In the genomic region with DNA sequence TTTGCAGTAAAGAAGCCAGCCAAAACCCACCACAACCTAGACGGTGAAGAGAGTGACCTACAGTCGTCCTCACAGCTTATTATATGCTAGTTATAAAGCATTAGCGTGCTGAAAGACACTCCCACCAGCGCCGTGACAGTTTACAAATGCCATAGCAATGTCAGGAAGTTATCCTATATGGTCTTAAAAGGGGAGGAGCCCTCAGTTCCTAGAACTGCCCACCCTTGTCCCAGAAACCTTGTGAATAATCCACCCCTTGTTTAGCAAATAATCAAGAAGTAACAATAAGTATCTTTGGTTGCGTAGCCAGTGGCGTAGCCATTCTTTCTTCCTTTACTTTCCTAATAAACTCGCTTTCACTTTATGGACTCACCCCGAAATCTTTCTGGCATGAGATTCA, we compare ENCODE assay signal across 1 cellular context.
TF ChIP-seq lines count a peak whose summit lies in the region.

No MANE protein-coding gene starts in this region.

TF ChIP-seq in H1, 55 proteins besides CTCF, POLR2A, EP300 and RAD21 (continued from another document):
- TF ChIP-seq, protein P1, sequence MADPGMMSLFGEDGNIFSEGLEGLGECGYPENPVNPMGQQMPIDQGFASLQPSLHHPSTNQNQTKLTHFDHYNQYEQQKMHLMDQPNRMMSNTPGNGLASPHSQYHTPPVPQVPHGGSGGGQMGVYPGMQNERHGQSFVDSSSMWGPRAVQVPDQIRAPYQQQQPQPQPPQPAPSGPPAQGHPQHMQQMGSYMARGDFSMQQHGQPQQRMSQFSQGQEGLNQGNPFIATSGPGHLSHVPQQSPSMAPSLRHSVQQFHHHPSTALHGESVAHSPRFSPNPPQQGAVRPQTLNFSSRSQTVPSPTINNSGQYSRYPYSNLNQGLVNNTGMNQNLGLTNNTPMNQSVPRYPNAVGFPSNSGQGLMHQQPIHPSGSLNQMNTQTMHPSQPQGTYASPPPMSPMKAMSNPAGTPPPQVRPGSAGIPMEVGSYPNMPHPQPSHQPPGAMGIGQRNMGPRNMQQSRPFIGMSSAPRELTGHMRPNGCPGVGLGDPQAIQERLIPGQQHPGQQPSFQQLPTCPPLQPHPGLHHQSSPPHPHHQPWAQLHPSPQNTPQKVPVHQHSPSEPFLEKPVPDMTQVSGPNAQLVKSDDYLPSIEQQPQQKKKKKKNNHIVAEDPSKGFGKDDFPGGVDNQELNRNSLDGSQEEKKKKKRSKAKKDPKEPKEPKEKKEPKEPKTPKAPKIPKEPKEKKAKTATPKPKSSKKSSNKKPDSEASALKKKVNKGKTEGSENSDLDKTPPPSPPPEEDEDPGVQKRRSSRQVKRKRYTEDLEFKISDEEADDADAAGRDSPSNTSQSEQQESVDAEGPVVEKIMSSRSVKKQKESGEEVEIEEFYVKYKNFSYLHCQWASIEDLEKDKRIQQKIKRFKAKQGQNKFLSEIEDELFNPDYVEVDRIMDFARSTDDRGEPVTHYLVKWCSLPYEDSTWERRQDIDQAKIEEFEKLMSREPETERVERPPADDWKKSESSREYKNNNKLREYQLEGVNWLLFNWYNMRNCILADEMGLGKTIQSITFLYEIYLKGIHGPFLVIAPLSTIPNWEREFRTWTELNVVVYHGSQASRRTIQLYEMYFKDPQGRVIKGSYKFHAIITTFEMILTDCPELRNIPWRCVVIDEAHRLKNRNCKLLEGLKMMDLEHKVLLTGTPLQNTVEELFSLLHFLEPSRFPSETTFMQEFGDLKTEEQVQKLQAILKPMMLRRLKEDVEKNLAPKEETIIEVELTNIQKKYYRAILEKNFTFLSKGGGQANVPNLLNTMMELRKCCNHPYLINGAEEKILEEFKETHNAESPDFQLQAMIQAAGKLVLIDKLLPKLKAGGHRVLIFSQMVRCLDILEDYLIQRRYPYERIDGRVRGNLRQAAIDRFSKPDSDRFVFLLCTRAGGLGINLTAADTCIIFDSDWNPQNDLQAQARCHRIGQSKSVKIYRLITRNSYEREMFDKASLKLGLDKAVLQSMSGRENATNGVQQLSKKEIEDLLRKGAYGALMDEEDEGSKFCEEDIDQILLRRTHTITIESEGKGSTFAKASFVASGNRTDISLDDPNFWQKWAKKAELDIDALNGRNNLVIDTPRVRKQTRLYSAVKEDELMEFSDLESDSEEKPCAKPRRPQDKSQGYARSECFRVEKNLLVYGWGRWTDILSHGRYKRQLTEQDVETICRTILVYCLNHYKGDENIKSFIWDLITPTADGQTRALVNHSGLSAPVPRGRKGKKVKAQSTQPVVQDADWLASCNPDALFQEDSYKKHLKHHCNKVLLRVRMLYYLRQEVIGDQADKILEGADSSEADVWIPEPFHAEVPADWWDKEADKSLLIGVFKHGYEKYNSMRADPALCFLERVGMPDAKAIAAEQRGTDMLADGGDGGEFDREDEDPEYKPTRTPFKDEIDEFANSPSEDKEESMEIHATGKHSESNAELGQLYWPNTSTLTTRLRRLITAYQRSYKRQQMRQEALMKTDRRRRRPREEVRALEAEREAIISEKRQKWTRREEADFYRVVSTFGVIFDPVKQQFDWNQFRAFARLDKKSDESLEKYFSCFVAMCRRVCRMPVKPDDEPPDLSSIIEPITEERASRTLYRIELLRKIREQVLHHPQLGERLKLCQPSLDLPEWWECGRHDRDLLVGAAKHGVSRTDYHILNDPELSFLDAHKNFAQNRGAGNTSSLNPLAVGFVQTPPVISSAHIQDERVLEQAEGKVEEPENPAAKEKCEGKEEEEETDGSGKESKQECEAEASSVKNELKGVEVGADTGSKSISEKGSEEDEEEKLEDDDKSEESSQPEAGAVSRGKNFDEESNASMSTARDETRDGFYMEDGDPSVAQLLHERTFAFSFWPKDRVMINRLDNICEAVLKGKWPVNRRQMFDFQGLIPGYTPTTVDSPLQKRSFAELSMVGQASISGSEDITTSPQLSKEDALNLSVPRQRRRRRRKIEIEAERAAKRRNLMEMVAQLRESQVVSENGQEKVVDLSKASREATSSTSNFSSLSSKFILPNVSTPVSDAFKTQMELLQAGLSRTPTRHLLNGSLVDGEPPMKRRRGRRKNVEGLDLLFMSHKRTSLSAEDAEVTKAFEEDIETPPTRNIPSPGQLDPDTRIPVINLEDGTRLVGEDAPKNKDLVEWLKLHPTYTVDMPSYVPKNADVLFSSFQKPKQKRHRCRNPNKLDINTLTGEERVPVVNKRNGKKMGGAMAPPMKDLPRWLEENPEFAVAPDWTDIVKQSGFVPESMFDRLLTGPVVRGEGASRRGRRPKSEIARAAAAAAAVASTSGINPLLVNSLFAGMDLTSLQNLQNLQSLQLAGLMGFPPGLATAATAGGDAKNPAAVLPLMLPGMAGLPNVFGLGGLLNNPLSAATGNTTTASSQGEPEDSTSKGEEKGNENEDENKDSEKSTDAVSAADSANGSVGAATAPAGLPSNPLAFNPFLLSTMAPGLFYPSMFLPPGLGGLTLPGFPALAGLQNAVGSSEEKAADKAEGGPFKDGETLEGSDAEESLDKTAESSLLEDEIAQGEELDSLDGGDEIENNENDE (IDR thresholded peaks at IDR 0.05; ENCODE audit: insufficient replicate concordance, low read length), result no peak
- TF ChIP-seq KDM1A (IDR thresholded peaks at IDR 0.05; ENCODE audit: borderline replicate concordance, low read length) (no peak), ASH2L (IDR thresholded peaks at IDR 0.05; ENCODE audit: low read length) (no peak), SAP30 (IDR thresholded peaks at IDR 0.05; ENCODE audit: insufficient read depth, insufficient replicate concordance, low read length) (no peak), POLR2AphosphoS5 (IDR thresholded peaks at IDR 0.05; ENCODE audit: low read depth, low read length) (peak; percentile 42), CEBPB (IDR thresholded peaks at IDR 0.05; ENCODE audit: low read depth, low read length) (no peak), TAF7 (optimal IDR thresholded peaks at IDR 0.05; ENCODE audit: borderline replicate concordance, low read depth, low read length) (peak; percentile 32), SP2 (IDR thresholded peaks at IDR 0.05; ENCODE audit: low read length) (no peak), JUN (IDR thresholded peaks at IDR 0.05; ENCODE audit: low read depth, low read length) (no peak), TBP (IDR thresholded peaks at IDR 0.05; ENCODE audit: low read depth, low read length) (0 out of 2 replicates have a peak, but pooled peaks have one; percentile 12)
TF ChIP-seq in H1: peak in this region for 4.
